In the genomic region with DNA sequence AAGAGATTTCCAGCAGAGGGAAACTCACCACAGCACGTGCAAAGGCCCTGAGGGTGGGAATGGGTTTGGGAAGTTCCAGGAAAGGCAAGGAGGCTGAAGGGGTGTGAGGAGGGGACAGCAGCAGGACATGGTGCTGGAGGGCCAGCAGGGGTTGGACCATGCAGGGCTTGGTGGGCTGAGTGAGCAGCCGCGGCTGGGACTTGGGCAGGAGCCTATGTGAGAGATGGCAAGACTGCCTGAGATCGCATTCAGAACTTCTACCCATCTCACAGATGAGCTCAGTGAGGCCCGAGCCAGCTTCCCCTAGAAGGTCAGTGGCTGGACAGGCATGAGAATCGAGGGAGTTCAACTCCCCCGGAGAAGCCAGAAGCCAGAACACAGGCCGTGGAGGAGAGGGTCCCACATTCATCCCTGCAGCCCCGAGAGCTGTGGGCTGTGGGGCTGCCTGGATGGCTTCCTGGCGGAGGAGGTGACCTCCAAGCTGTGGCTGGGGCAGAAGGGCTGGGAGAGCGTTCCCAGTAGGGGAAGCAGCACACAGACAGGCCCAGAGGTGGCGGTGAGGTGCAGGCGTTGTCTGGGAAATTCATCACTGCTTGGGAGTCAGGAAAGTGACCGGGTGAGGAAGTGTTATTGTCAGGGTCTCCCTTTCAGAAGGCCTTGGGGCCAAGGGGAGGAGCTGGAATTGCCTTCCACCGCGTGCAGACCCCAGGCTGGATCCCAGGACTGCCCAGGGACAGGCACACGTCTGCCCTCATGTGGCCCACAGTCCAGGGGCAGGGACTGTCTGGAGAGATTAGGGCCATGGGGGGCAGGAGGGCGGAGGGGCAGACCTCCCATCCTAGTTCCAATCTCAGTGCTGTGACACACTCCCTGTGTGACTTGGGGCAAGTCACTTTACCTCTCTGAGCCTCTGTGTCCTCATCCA, we compare ENCODE assay signal across 15 cellular contexts.
DNase-seq lines count a peak whose midpoint lies in the region; ATAC-seq and TF ChIP-seq lines count a peak whose summit lies in the region.
"Had no signal": no experiment of that assay in that cellular context is flagged by ENCODE, and none has a peak within 500 bp of the region (broad histone marks: within the 10 kb centered on the region; RNA-seq: fewer than 3 reads in every experiment).

No MANE protein-coding gene starts in this region.

- no peaks in the 10 kb centered on the region for H3K9me3 ChIP-seq in cardiac muscle cell (ENCODE audit: low read depth)
- H3K9me3 ChIP-seq in colonic mucosa: no peaks in the 10 kb centered on the region
- no peaks in the 10 kb centered on the region for H3K9me3 ChIP-seq in neutrophil
- H3K9me3 ChIP-seq in vagina: no peaks in the 10 kb centered on the region

- no peaks in the 10 kb centered on the region for H3K9me3 Mint-ChIP-seq in activated T-cell treated with anti-CD3 and anti-CD28 coated beads, Interleukin-2, amount 50 U/mL, for 72 hours
- H3K9me3 Mint-ChIP-seq: central memory CD8-positive, alpha-beta T cell; neural progenitor cell; stimulated activated naive CD8-positive, alpha-beta T cell treated with anti-CD3 and anti-CD28 coated beads, Interleukin-15, Interleukin-2, amounts not matched to agents 100 ng/mL and 50 ng/mL, for 24 hours had no signal

- ATAC-seq in GM19351 (IDR thresholded peaks at IDR 0.05; ENCODE audit: unreplicated experiment) (no peak), HG02884 (IDR thresholded peaks at IDR 0.05; ENCODE audit: unreplicated experiment) (no peak)
- no peak for ATAC-seq in activated T-cell treated with anti-CD3 and anti-CD28 coated beads, Interleukin-2, amount 50 U/mL, for 72 hours (replicated peaks in 1 of 2)

- H3K4me1 ChIP-seq in cardiac muscle cell (ENCODE audit: low read depth) (no peaks in the 10 kb centered on the region), colonic mucosa (peaks cover 5% of the 10 kb centered on the region), neutrophil (ENCODE audit: control insufficient read depth in 1 of 2, insufficient read depth in 1 of 2, low read depth in 1 of 2, low read length in 1 of 2) (peaks cover 59 to 67% of the 10 kb centered on the region in 2 experiments), vagina (peaks cover 33% of the 10 kb centered on the region)
- H3K4me1 ChIP-seq: neural progenitor cell had no signal

- H3K4me3 ChIP-seq in cardiac muscle cell (no peak overlapping the region), colonic mucosa (no peak overlapping the region), neutrophil (ENCODE audit: low read depth in 1 of 2, low read length in 1 of 2) (no peak overlapping the region), vagina (no peak overlapping the region)
- H3K4me3 ChIP-seq: neural progenitor cell had no signal

- H3K4me3 Mint-ChIP-seq in activated T-cell treated with anti-CD3 and anti-CD28 coated beads, Interleukin-2, amount 50 U/mL, for 72 hours: no peak overlapping the region
- H3K4me3 Mint-ChIP-seq: central memory CD8-positive, alpha-beta T cell; neural progenitor cell; stimulated activated naive CD8-positive, alpha-beta T cell treated with anti-CD3 and anti-CD28 coated beads, Interleukin-15, Interleukin-2, amounts not matched to agents 100 ng/mL and 50 ng/mL, for 24 hours had no signal

- H3K27ac Mint-ChIP-seq in activated T-cell treated with anti-CD3 and anti-CD28 coated beads, Interleukin-2, amount 50 U/mL, for 72 hours: no peak overlapping the region
- H3K27ac Mint-ChIP-seq: neural progenitor cell; stimulated activated naive CD8-positive, alpha-beta T cell treated with anti-CD3 and anti-CD28 coated beads, Interleukin-15, Interleukin-2, amounts not matched to agents 100 ng/mL and 50 ng/mL, for 24 hours had no signal

- no peaks in the 10 kb centered on the region for H3K36me3 Mint-ChIP-seq in activated T-cell treated with anti-CD3 and anti-CD28 coated beads, Interleukin-2, amount 50 U/mL, for 72 hours (ENCODE audit: insufficient read depth in 2 of 2)
- H3K36me3 Mint-ChIP-seq: neural progenitor cell had no signal

- TF ChIP-seq CTCF in cardiac muscle cell (IDR thresholded peaks at IDR 0.05; ENCODE audit: low read depth, low read length) (peak; percentile 7), colonic mucosa (IDR thresholded peaks at IDR 0.05) (no peak), neutrophil (IDR thresholded peaks at IDR 0.05) (no peak), vagina (IDR thresholded peaks at IDR 0.05) (no peak)

- H3K4me1 Mint-ChIP-seq in activated T-cell treated with anti-CD3 and anti-CD28 coated beads, Interleukin-2, amount 50 U/mL, for 72 hours (ENCODE audit: low read depth): peaks cover 17% of the 10 kb centered on the region
- H3K4me1 Mint-ChIP-seq: central memory CD8-positive, alpha-beta T cell had no signal

- H3K27ac ChIP-seq in cardiac muscle cell (no peak overlapping the region), colonic mucosa (peak overlapping the region; percentile 22), neutrophil (peak overlapping the region; percentile 96), vagina (peak overlapping the region; percentile 88)
- H3K27ac ChIP-seq: neural progenitor cell, VCaP had no signal

- DNase-seq in cardiac muscle cell (ENCODE audit: low read depth in 1 of 2, low spot score in 1 of 2) (no peak), cardiac septum (ENCODE audit: low spot score) (no peak), colonic mucosa (no peak), vagina (ENCODE audit: extremely low spot score in 2 of 2) (no peak)
- DNase-seq in activated T-cell treated with anti-CD3 and anti-CD28 coated beads, Interleukin-2, amount 50 U/mL, for 72 hours: no peak
- DNase-seq: MM.1S, NCI-H2227 treated with DMSO at 0.1 percent for 48 hours, SHP77 had no signal

- H3K9ac ChIP-seq in colonic mucosa (ENCODE audit: low read depth in 2 of 2, low read length in 2 of 2): no peak overlapping the region
- H3K9ac ChIP-seq: neural progenitor cell had no signal

- TF ChIP-seq POLR2A in vagina (IDR thresholded peaks at IDR 0.05): no peak

- H3K27me3 Mint-ChIP-seq in activated T-cell treated with anti-CD3 and anti-CD28 coated beads, Interleukin-2, amount 50 U/mL, for 72 hours (ENCODE audit: low read depth): peaks cover 15% of the 10 kb centered on the region

- intact Hi-C loops in cardiac septum (cut with DNase I) (no loop called here), colonic mucosa (cut with DNase I) (no loop called here), vagina (cut with DNase I) (no loop called here)

- H3K36me3 ChIP-seq in cardiac muscle cell: no peaks in the 10 kb centered on the region
- H3K36me3 ChIP-seq in colonic mucosa: no peaks in the 10 kb centered on the region
- H3K36me3 ChIP-seq in neutrophil: no peaks in the 10 kb centered on the region
- H3K36me3 ChIP-seq in vagina: no peaks in the 10 kb centered on the region
- H3K36me3 ChIP-seq: neural progenitor cell had no signal

- H3K27me3 ChIP-seq in cardiac muscle cell (no peaks in the 10 kb centered on the region), colonic mucosa (no peaks in the 10 kb centered on the region), neutrophil (no peaks in the 10 kb centered on the region), vagina (no peaks in the 10 kb centered on the region)
- H3K27me3 ChIP-seq: neural progenitor cell had no signal
